Comparison of ENCODE assay signal across 23 cellular contexts in the genomic region with DNA sequence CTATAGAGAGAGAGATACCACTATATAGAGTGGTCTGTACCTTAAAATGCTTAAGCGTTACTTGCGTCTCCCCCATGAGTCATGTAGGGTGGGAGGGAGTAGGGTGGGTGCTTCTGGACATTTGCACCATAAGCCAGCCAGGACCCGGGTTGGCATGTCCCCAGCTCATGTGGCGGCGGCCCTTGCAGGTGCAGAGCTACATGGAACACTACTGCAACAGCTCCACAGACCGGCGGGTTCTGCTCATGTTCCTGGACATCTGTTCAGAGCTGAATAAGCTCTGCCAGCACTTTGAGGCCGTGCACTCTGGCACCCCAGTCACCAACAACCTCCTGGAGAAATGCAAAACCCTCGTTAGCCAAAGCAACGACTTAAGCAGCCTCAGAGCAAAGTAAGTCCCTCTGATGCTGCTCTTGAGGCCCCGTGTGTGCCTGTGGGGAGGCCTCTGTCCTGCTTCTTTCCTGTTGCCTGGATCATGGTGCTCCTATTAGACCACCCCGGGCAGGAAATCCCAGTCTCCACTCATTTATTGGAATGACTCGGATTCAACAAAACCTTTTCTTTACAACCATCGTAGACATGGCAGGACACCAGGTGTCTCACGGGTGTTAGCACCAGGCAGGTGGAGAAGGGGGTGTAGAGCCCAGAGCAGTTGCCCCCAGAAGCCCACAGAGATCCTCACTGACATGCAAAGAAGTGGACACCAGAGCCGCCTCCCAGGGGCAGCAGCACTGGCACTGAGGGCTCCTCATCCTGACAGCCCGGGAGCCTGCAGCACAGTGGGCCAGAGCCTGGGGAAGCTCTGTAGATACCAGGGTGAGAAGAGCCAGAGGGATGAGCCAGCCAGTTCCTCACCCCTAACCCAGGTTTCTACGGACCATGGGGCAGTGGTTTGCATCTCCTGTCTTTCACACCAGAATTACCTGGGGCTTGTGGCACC. TPM values are rescaled to one million over a fixed set of nuclear protein-coding genes. Genes with fewer than 3 reads are reported as not detected.
DNase-seq lines count a peak whose midpoint lies in the region; ATAC-seq and TF ChIP-seq lines count a peak whose summit lies in the region.
"Had no signal": no experiment of that assay in that cellular context is flagged by ENCODE, and none has a peak within 500 bp of the region (broad histone marks: within the 10 kb centered on the region; RNA-seq: fewer than 3 reads in every experiment).

No MANE protein-coding gene starts in this region.

- H3K9me3 Mint-ChIP-seq in memory B cell = no peaks in the 10 kb centered on the region
- H3K9me3 Mint-ChIP-seq in stimulated activated memory B cell treated with anti-CD40 and anti-IgM and Interleukin-4, amounts not matched to agents 10 μg/mL and 1 μg/mL and 100 μg/mL, for 72 hours = no peaks in the 10 kb centered on the region
- H3K9me3 Mint-ChIP-seq: CD4-positive, CD25-positive, alpha-beta regulatory T cell; GM23338; H9 had no signal

- H3K9me2 ChIP-seq in Loucy (replicated peaks; ENCODE audit: low read depth, low read length) = no peaks in the 10 kb centered on the region
- no peaks in the 10 kb centered on the region for H3K9me2 ChIP-seq in GM23248 (ENCODE audit: insufficient read depth)
- H3K9me2 ChIP-seq: SK-N-SH had no signal

- no peak for ATAC-seq in DND-41 (ENCODE audit: insufficient read depth, low read depth)
- no peak for ATAC-seq in memory B cell (ENCODE audit: low read depth)
- no peak for ATAC-seq in stimulated activated memory B cell treated with anti-CD40 and anti-IgM and Interleukin-4, amounts not matched to agents 10 μg/mL and 1 μg/mL and 100 μg/mL, for 72 hours
- ATAC-seq: GM23338, T-helper 17 cell had no signal

- TF ChIP-seq CTCF in DND-41 (IDR thresholded peaks at IDR 0.05; ENCODE audit: borderline replicate concordance, extremely low read depth, low read length, poor library complexity, severe bottlenecking) = no peak
- no peak for TF ChIP-seq CTCF in Loucy (conservative IDR thresholded peaks at IDR 0.05; ENCODE audit: low read length)

- H3K9ac ChIP-seq in DND-41 (ENCODE audit: low read depth, low read length) = peak overlapping the region; percentile 18; the same call in 1 of the 2 replicates
- peak overlapping the region; percentile 77 for H3K9ac ChIP-seq in Loucy (ENCODE audit: low read depth, low read length, poor library complexity, severe bottlenecking)
- H3K9ac ChIP-seq in GM23248 = no peak overlapping the region
- H3K9ac ChIP-seq: SK-N-SH had no signal

- H3K27me3 Mint-ChIP-seq in memory B cell = no peaks in the 10 kb centered on the region
- H3K27me3 Mint-ChIP-seq in stimulated activated memory B cell treated with anti-CD40 and anti-IgM and Interleukin-4, amounts not matched to agents 10 μg/mL and 1 μg/mL and 100 μg/mL, for 72 hours = no peaks in the 10 kb centered on the region
- H3K27me3 Mint-ChIP-seq: CD4-positive, CD25-positive, alpha-beta regulatory T cell; T-helper 17 cell had no signal

- H3K4me2 ChIP-seq in DND-41 (ENCODE audit: insufficient read depth, low read length) = no peak overlapping the region
- H3K4me2 ChIP-seq in Loucy (ENCODE audit: low read depth, low read length, poor library complexity, severe bottlenecking) = peak overlapping the region; percentile 59
- H3K4me2 ChIP-seq in GM23248 (ENCODE audit: unreplicated experiment) = no peak overlapping the region
- H3K4me2 ChIP-seq: GM23338, SK-N-SH had no signal

- H3K9me3 ChIP-seq in DND-41 (ENCODE audit: insufficient read depth, low read length, severe bottlenecking) (no peaks in the 10 kb centered on the region), Loucy (ENCODE audit: insufficient read depth, low read depth, low read length) (no peaks in the 10 kb centered on the region), GM23248 (ENCODE audit: low read depth) (no peaks in the 10 kb centered on the region)
- H3K9me3 ChIP-seq: BE2C, SK-N-SH had no signal

- no peaks in the 10 kb centered on the region for H3K27me3 ChIP-seq in DND-41 (ENCODE audit: insufficient read depth, low read length, poor library complexity)
- H3K27me3 ChIP-seq in Loucy (ENCODE audit: insufficient read depth, low read length, poor library complexity, severe bottlenecking) = no peaks in the 10 kb centered on the region
- no peaks in the 10 kb centered on the region for H3K27me3 ChIP-seq in GM23248 (replicated peaks; ENCODE audit: insufficient read depth)
- H3K27me3 ChIP-seq: BE2C had no signal

- peak overlapping the region; percentile 51 for H3K4me3 Mint-ChIP-seq in memory B cell
- no peak overlapping the region for H3K4me3 Mint-ChIP-seq in stimulated activated memory B cell treated with anti-CD40 and anti-IgM and Interleukin-4, amounts not matched to agents 10 μg/mL and 1 μg/mL and 100 μg/mL, for 72 hours
- H3K4me3 Mint-ChIP-seq: CD4-positive, CD25-positive, alpha-beta regulatory T cell; GM23338; H9; T-helper 17 cell had no signal

- peak overlapping the region; percentile 72 for H3K27ac ChIP-seq in DND-41 (ENCODE audit: low read length)
- no peak overlapping the region for H3K27ac ChIP-seq in GM23248

- no peaks in the 10 kb centered on the region for H3K79me2 ChIP-seq in DND-41 (ENCODE audit: insufficient read depth, low read length)
- H3K79me2 ChIP-seq in Loucy (ENCODE audit: insufficient read depth, low read length) = no peaks in the 10 kb centered on the region
- H3K79me2 ChIP-seq in GM23248 (ENCODE audit: insufficient read depth) = no peaks in the 10 kb centered on the region

- no peak for DNase-seq in DND-41
- no peak for DNase-seq in memory B cell (ENCODE audit: low spot score in 2 of 2)
- DNase-seq in NCI-H2227 treated with DMSO at 0.1 percent for 48 hours (lab: John Stamatoyannopoulos, UW) = no peak
- DNase-seq in NCI-H1105 (lab: John Stamatoyannopoulos, UW) = no peak
- DNase-seq in GM23248 = no peak
- DNase-seq: BE2C; CD4-positive, CD25-positive, alpha-beta regulatory T cell; H9; KG1; NCI-H1092 treated with DMSO at 0.1 percent for 48 hours; NCI-H1436 treated with DMSO at 0.1 percent for 48 hours; NCI-H1930; NCI-H2107; NCI-H446; NCI-H524 treated with DMSO at 0.1 percent for 48 hours; NCI-H774; SK-N-SH; SW 1271; T-helper 17 cell had no signal

- H3K4me1 Mint-ChIP-seq in memory B cell = peaks cover 27% of the 10 kb centered on the region
- peaks cover 33% of the 10 kb centered on the region for H3K4me1 Mint-ChIP-seq in stimulated activated memory B cell treated with anti-CD40 and anti-IgM and Interleukin-4, amounts not matched to agents 10 μg/mL and 1 μg/mL and 100 μg/mL, for 72 hours
- H3K4me1 Mint-ChIP-seq: GM23338 had no signal

- H4K20me1 ChIP-seq in DND-41 (ENCODE audit: insufficient read depth, low read length) (no peaks in the 10 kb centered on the region), Loucy (ENCODE audit: insufficient read depth, low read length, poor library complexity, severe bottlenecking) (no peaks in the 10 kb centered on the region), GM23248 (ENCODE audit: insufficient read depth) (no peaks in the 10 kb centered on the region)

- H3F3A ChIP-seq in Loucy (ENCODE audit: low read depth) (peaks cover 13% of the 10 kb centered on the region), GM23248 (ENCODE audit: insufficient read depth) (no peaks in the 10 kb centered on the region)

- H3K27ac Mint-ChIP-seq in memory B cell = no peak overlapping the region
- peak overlapping the region; percentile 89 for H3K27ac Mint-ChIP-seq in stimulated activated memory B cell treated with anti-CD40 and anti-IgM and Interleukin-4, amounts not matched to agents 10 μg/mL and 1 μg/mL and 100 μg/mL, for 72 hours
- H3K27ac Mint-ChIP-seq: CD4-positive, CD25-positive, alpha-beta regulatory T cell; GM23338; H9; T-helper 17 cell had no signal

- H3K36me3 ChIP-seq in DND-41 (ENCODE audit: insufficient read depth, low read length) = no peaks in the 10 kb centered on the region; the same call in 1 of the 2 replicates
- H3K36me3 ChIP-seq in Loucy (ENCODE audit: insufficient read depth, low read length) = no peaks in the 10 kb centered on the region
- no peaks in the 10 kb centered on the region; the same call in 1 of the 2 replicates for H3K36me3 ChIP-seq in GM23248 (ENCODE audit: low read depth)
- H3K36me3 ChIP-seq: BE2C had no signal

- H3K4me3 ChIP-seq in DND-41 (ENCODE audit: low read depth in 1 of 2, low read length in 2 of 2) (no peak overlapping the region), Loucy (ENCODE audit: low read length, poor library complexity, severe bottlenecking) (no peak overlapping the region), GM23248 (no peak overlapping the region)
- H3K4me3 ChIP-seq: GM23338 had no signal

- H3K36me3 Mint-ChIP-seq in memory B cell = peaks cover 2% of the 10 kb centered on the region
- H3K36me3 Mint-ChIP-seq in stimulated activated memory B cell treated with anti-CD40 and anti-IgM and Interleukin-4, amounts not matched to agents 10 μg/mL and 1 μg/mL and 100 μg/mL, for 72 hours = peaks cover under 1% of the 10 kb centered on the region
- H3K36me3 Mint-ChIP-seq: CD4-positive, CD25-positive, alpha-beta regulatory T cell had no signal

- H3K4me1 ChIP-seq in DND-41 (ENCODE audit: insufficient read depth, low read length) = peaks cover 27% of the 10 kb centered on the region
- peaks cover 95% of the 10 kb centered on the region for H3K4me1 ChIP-seq in Loucy (ENCODE audit: insufficient read depth, low read length, poor library complexity, severe bottlenecking)
- H3K4me1 ChIP-seq in GM23248 (ENCODE audit: insufficient read depth) = no peaks in the 10 kb centered on the region
- H3K4me1 ChIP-seq: BE2C had no signal

- WGBS in GM23248 (ENCODE audit: low coverage in 1 of 2, low lambda C conversion rate in 2 of 2, missing lambda C conversion rate in 2 of 2), 2 experiments = 76 to 78% methylated on average over 18 of the region's 18 CpGs

- no peak overlapping the region for H2AFZ ChIP-seq in DND-41 (ENCODE audit: low read depth, low read length)
- H2AFZ ChIP-seq in Loucy (ENCODE audit: low read length) = no peak overlapping the region
- no peak overlapping the region for H2AFZ ChIP-seq in GM23248
- H2AFZ ChIP-seq: GM23338 had no signal

- in situ Hi-C loops in GM23248 (cut with MboI) = no loop called here

RNA-seq across cellular contexts. Expression of a gene that starts 8.8 kb away (rescaled TPM):
- total RNA-seq in GM23248 (2014; rRNA removed; shearing (Covaris generic)) = 2.3 and 6.2 TPM in 2 replicates
- polyA plus RNA-seq in GM23248 (2016; fragmentation: Nextera tagmentation; extraction: Ambion mirVana) = 9.8 and 10.4 TPM in 2 replicates

RNA-seq across cellular contexts. Expression of a gene that starts 9.4 kb away (rescaled TPM):
- 0.32 and 1.0 TPM in 2 replicates for total RNA-seq in GM23248 (2014; rRNA removed; shearing (Covaris generic))
- 0.22 and 0.89 TPM in 2 replicates for polyA plus RNA-seq in GM23248 (2016; fragmentation: Nextera tagmentation; extraction: Ambion mirVana)
- total RNA-seq: CD4-positive, CD25-positive, alpha-beta regulatory T cell; HT1080 had no signal

RNA-seq across cellular contexts. Expression of a gene that starts 57.0 kb away (rescaled TPM):
- 22.4 and 33.0 TPM in 2 replicates for total RNA-seq in GM23248 (2014; rRNA removed; shearing (Covaris generic))
- 18.8 and 19.6 TPM in 2 replicates for polyA plus RNA-seq in GM23248 (2016; fragmentation: Nextera tagmentation; extraction: Ambion mirVana)
